In genomic region chr6:91477688-91478087, GRCh38 we compare ENCODE assay signal across 8 cellular contexts.
"Had no signal": no experiment of that assay in that cellular context is flagged by ENCODE, and none has a peak within 500 bp of the region (broad histone marks: within the 10 kb centered on the region; RNA-seq: fewer than 3 reads in every experiment).

No MANE protein-coding gene starts in this region.

- DNase-seq: IMR-90, KBM-7, KG1 had no signal

- H3K27ac Mint-ChIP-seq: IgD-negative memory B cell had no signal

- H3K36me3 Mint-ChIP-seq: IgD-negative memory B cell had no signal

- ATAC-seq: HepG2, K562 had no signal

- H3K27ac ChIP-seq: HL-60 had no signal

- FAIRE-seq: HepG2, HTR-8/SVneo, K562 had no signal

- H3K4me1 Mint-ChIP-seq: IgD-negative memory B cell had no signal

- H3K4me3 ChIP-seq: K562 had no signal

- H3K4me3 Mint-ChIP-seq: IgD-negative memory B cell had no signal
